In the genomic region with DNA sequence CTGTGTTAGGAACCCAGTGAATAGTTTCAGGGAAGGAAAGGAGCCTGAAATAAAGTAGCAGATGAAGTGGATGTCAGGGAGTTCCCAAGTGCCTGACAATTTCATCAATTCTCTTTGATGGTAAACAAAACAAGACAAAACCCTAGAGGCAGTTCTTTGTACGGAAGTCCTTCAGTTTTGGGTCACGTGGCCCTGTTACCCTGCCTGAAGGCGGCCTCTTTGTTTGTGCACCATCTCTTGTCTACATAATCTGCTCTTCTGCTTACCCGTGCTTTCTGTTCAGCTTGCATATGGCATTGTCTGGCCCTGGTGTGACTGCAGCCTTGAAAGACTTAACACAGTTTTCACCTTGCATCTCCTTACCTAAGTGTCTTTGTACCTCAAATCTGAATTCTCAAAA, we compare ENCODE assay signal across 18 cellular contexts.
"Had no signal": no experiment of that assay in that cellular context is flagged by ENCODE, and none has a peak within 500 bp of the region (broad histone marks: within the 10 kb centered on the region; RNA-seq: fewer than 3 reads in every experiment).

No MANE protein-coding gene starts in this region.

- H3K27me3 Mint-ChIP-seq: activated CD8-positive, alpha-beta memory T cell treated with anti-CD3 and anti-CD28 coated beads, Interleukin-2, amount 10 ng/mL, durations not matched to agents 7 days and 5 days; activated naive CD8-positive, alpha-beta T cell; naive thymus-derived CD8-positive, alpha-beta T cell; stimulated activated memory B cell treated with anti-CD40 and anti-IgM and Interleukin-4, amounts not matched to agents 10 μg/mL and 1 μg/mL and 100 μg/mL, for 72 hours had no signal

- H3K4me3 Mint-ChIP-seq: activated CD4-positive, alpha-beta memory T cell treated with anti-CD3 and anti-CD28 coated beads, Interleukin-2, amount 10 ng/mL, durations not matched to agents 7 days and 5 days; activated CD8-positive, alpha-beta memory T cell treated with anti-CD3 and anti-CD28 coated beads, Interleukin-2, amount 10 ng/mL, durations not matched to agents 7 days and 5 days; activated naive CD8-positive, alpha-beta T cell; naive thymus-derived CD8-positive, alpha-beta T cell; stimulated activated memory B cell treated with anti-CD40 and anti-IgM and Interleukin-4, amounts not matched to agents 10 μg/mL and 1 μg/mL and 100 μg/mL, for 72 hours; WTC11 had no signal

- H3K4me1 ChIP-seq: gastrocnemius medialis, lower lobe of right lung, parathyroid adenoma, spleen, testis, upper lobe of left lung had no signal

- H3K27me3 ChIP-seq: gastrocnemius medialis, neutrophil, spleen, testis, upper lobe of left lung had no signal

- H3K36me3 Mint-ChIP-seq: activated CD8-positive, alpha-beta memory T cell treated with anti-CD3 and anti-CD28 coated beads, Interleukin-2, amount 10 ng/mL, durations not matched to agents 7 days and 5 days; activated naive CD8-positive, alpha-beta T cell; naive thymus-derived CD8-positive, alpha-beta T cell; stimulated activated memory B cell treated with anti-CD40 and anti-IgM and Interleukin-4, amounts not matched to agents 10 μg/mL and 1 μg/mL and 100 μg/mL, for 72 hours; WTC11 had no signal

- DNase-seq: activated CD4-positive, alpha-beta memory T cell treated with anti-CD3 and anti-CD28 coated beads, Interleukin-2, amount 10 ng/mL, durations not matched to agents 7 days and 5 days; activated CD4-positive, alpha-beta T cell treated with anti-CD3 and anti-CD28 coated beads for 4 hours; activated CD8-positive, alpha-beta memory T cell treated with anti-CD3 and anti-CD28 coated beads, Interleukin-2, amount 10 ng/mL, durations not matched to agents 7 days and 5 days; cerebellar nuclear complex; effector CD4-positive, alpha-beta T cell; gastrocnemius medialis; head of caudate nucleus; lower lobe of right lung; naive thymus-derived CD8-positive, alpha-beta T cell; spleen; stimulated activated CD4-positive, alpha-beta T cell treated with anti-CD3 and anti-CD28 coated beads, Interleukin-4, amount 100 ng/mL, for 4 hours; testis; upper lobe of left lung had no signal

- H3K9me3 Mint-ChIP-seq: activated CD4-positive, alpha-beta memory T cell treated with anti-CD3 and anti-CD28 coated beads, Interleukin-2, amount 10 ng/mL, durations not matched to agents 7 days and 5 days; naive thymus-derived CD8-positive, alpha-beta T cell; stimulated activated memory B cell treated with anti-CD40 and anti-IgM and Interleukin-4, amounts not matched to agents 10 μg/mL and 1 μg/mL and 100 μg/mL, for 72 hours; WTC11 had no signal

- H3K27ac Mint-ChIP-seq: activated CD4-positive, alpha-beta memory T cell treated with anti-CD3 and anti-CD28 coated beads, Interleukin-2, amount 10 ng/mL, durations not matched to agents 7 days and 5 days; activated CD8-positive, alpha-beta memory T cell treated with anti-CD3 and anti-CD28 coated beads, Interleukin-2, amount 10 ng/mL, durations not matched to agents 7 days and 5 days; activated naive CD8-positive, alpha-beta T cell; naive thymus-derived CD8-positive, alpha-beta T cell; stimulated activated memory B cell treated with anti-CD40 and anti-IgM and Interleukin-4, amounts not matched to agents 10 μg/mL and 1 μg/mL and 100 μg/mL, for 72 hours; WTC11 had no signal

- H3K36me3 ChIP-seq: gastrocnemius medialis, lower lobe of right lung, neutrophil, spleen, upper lobe of left lung had no signal

- H3K4me3 ChIP-seq: gastrocnemius medialis, lower lobe of right lung, spleen, testis, upper lobe of left lung had no signal

- H3K9ac ChIP-seq: parathyroid adenoma had no signal

- H2AFZ ChIP-seq: parathyroid adenoma had no signal

- H3K27ac ChIP-seq: gastrocnemius medialis, lower lobe of right lung, neutrophil, parathyroid adenoma, spleen, testis, upper lobe of left lung had no signal

- H3K9me3 ChIP-seq: gastrocnemius medialis, lower lobe of right lung, neutrophil, spleen, testis, upper lobe of left lung had no signal

- H3K4me1 Mint-ChIP-seq: WTC11 had no signal

- H3K79me2 ChIP-seq: parathyroid adenoma had no signal
